8 cellular contexts compared by ENCODE assay signal in genomic region chr9:91037511-91038482, GRCh38.
DNase-seq lines count a peak whose midpoint lies in the region; ATAC-seq lines count a peak whose summit lies in the region.

No MANE protein-coding gene starts in this region.

- no peak for DNase-seq in activated naive CD4-positive, alpha-beta T cell treated with anti-CD3 and anti-CD28 coated beads, Interleukin-2, amount 10 ng/mL, durations not matched to agents 7 days and 5 days
- DNase-seq in activated naive CD4-positive, alpha-beta T cell treated with Interleukin-2 at 50 U/mL for 16 hours, result no peak
- DNase-seq in adipocyte (ENCODE audit: low read depth) (peak; percentile 67), left colon (peak; percentile 71 to 87), hippocampal formation (lab: John Stamatoyannopoulos, UW) (no peak), NCI-H1092 (lab: John Stamatoyannopoulos, UW) (no peak)
- DNase-seq in stimulated activated naive CD8-positive, alpha-beta T cell treated with anti-CD3 and anti-CD28 coated beads, Interleukin-15, Interleukin-2, amounts not matched to agents 100 U/mL and 50 U/mL, for 24 hours, result peak; percentile 48

- H3K9ac ChIP-seq in adipocyte (ENCODE audit: low read length), result peak overlapping the region; percentile 76

- no peaks in the 10 kb centered on the region for H3K36me3 ChIP-seq in adipocyte (ENCODE audit: control insufficient read depth, insufficient read depth, low read length, severe bottlenecking)

- peak overlapping the region; percentile 30 for H3K4me3 ChIP-seq in adipocyte (ENCODE audit: low read length)

- H3K36me3 Mint-ChIP-seq in activated naive CD4-positive, alpha-beta T cell treated with anti-CD3 and anti-CD28 coated beads, Interleukin-2, amount 10 ng/mL, durations not matched to agents 7 days and 5 days, result no peaks in the 10 kb centered on the region

- H3K9me3 ChIP-seq in adipocyte (ENCODE audit: control insufficient read depth, low read length), result no peaks in the 10 kb centered on the region

- H3K27me3 ChIP-seq in adipocyte (replicated peaks; ENCODE audit: control insufficient read depth, insufficient read depth, low read length), result no peaks in the 10 kb centered on the region

- H3K4me1 Mint-ChIP-seq in activated naive CD4-positive, alpha-beta T cell treated with anti-CD3 and anti-CD28 coated beads, Interleukin-2, amount 10 ng/mL, durations not matched to agents 7 days and 5 days, result peaks cover 59% of the 10 kb centered on the region

- intact Hi-C loops in left colon (cut with DNase I, micrococcal nuclease), result loop anchor here in 1 of 2 donors (5.0 kb wide), 1 partner anchor 390 kb away; no protein-coding TSS in a partner anchor

- H3K4me3 Mint-ChIP-seq in activated naive CD4-positive, alpha-beta T cell treated with anti-CD3 and anti-CD28 coated beads, Interleukin-2, amount 10 ng/mL, durations not matched to agents 7 days and 5 days, result no peak overlapping the region

- H3K27ac Mint-ChIP-seq in activated naive CD4-positive, alpha-beta T cell treated with anti-CD3 and anti-CD28 coated beads, Interleukin-2, amount 10 ng/mL, durations not matched to agents 7 days and 5 days, result peak overlapping the region; percentile 44

- peaks cover 45% of the 10 kb centered on the region for H3K27me3 Mint-ChIP-seq in activated naive CD4-positive, alpha-beta T cell treated with anti-CD3 and anti-CD28 coated beads, Interleukin-2, amount 10 ng/mL, durations not matched to agents 7 days and 5 days

- CTCF ChIA-PET in activated naive CD4-positive, alpha-beta T cell treated with anti-CD3 and anti-CD28 coated beads, Interleukin-2, amount 10 ng/mL, durations not matched to agents 7 days and 5 days (lab: Charles Lee), result interaction anchor here (0.6 to 2.4 kb wide), 30 partner anchors 9 to 689 kb away, joined by 3 to 45 read pairs (median 4); partner anchors contain the start of gene NFIL3

- ATAC-seq in left colon, result peak; percentile 89
- no peak for ATAC-seq in stimulated activated naive CD8-positive, alpha-beta T cell treated with anti-CD3 and anti-CD28 coated beads, Interleukin-15, Interleukin-2, amounts not matched to agents 100 U/mL and 50 U/mL, for 24 hours
- ATAC-seq in HG02938 (IDR thresholded peaks at IDR 0.05; ENCODE audit: unreplicated experiment), result no peak

- no peaks in the 10 kb centered on the region for H3K9me3 Mint-ChIP-seq in activated naive CD4-positive, alpha-beta T cell treated with anti-CD3 and anti-CD28 coated beads, Interleukin-2, amount 10 ng/mL, durations not matched to agents 7 days and 5 days

- peaks cover 23% of the 10 kb centered on the region for H3K4me1 ChIP-seq in adipocyte (ENCODE audit: control insufficient read depth, insufficient read depth, low read length)

Comparison
In these comparisons a context has a peak if more than half of its experiments do, and no peak if none do; other contexts are left out.
1. DNase-seq: peak in adipocyte (single experiment), left colon (2 of 2) and stimulated activated naive CD8-positive, alpha-beta T cell treated with anti-CD3 and anti-CD28 coated beads, Interleukin-15, Interleukin-2, amounts not matched to agents 100 U/mL and 50 U/mL, for 24 hours (single experiment); none in activated naive CD4-positive, alpha-beta T cell treated with anti-CD3 and anti-CD28 coated beads, Interleukin-2, amount 10 ng/mL, durations not matched to agents 7 days and 5 days (single experiment), activated naive CD4-positive, alpha-beta T cell treated with Interleukin-2 at 50 U/mL for 16 hours (single experiment), hippocampal formation (0 of 2) and NCI-H1092 (single experiment).